ENCODE assay signal across 1 cellular context in the genomic region with DNA sequence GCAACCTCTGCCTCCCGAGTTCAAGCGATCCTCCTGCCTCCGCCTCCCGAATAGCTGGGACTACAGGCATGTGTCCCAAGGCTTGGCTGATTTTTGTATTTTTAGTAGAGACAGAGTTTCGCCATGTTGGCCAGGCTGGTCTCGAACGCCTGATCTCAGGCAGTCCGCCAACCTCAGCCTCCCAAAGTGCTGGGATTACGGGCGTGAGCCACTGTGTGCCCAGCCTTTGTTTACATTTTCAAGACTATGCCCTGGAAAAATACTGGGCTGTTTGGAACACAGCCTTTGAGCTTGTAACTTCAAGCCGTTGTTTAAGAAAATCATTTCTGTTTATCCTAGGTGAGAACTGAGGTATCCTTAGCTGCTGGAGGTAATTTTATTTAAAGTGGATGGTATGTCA.
TF ChIP-seq lines count a peak whose summit lies in the region.

No MANE protein-coding gene starts in this region.

TF ChIP-seq in HepG2, 621 proteins besides CTCF, POLR2A, EP300 and RAD21 (continued from another document and continues in another):
- TF ChIP-seq, protein P1, sequence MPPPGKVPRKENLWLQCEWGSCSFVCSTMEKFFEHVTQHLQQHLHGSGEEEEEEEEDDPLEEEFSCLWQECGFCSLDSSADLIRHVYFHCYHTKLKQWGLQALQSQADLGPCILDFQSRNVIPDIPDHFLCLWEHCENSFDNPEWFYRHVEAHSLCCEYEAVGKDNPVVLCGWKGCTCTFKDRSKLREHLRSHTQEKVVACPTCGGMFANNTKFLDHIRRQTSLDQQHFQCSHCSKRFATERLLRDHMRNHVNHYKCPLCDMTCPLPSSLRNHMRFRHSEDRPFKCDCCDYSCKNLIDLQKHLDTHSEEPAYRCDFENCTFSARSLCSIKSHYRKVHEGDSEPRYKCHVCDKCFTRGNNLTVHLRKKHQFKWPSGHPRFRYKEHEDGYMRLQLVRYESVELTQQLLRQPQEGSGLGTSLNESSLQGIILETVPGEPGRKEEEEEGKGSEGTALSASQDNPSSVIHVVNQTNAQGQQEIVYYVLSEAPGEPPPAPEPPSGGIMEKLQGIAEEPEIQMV (CRISPR knock-in tag; IDR thresholded peaks at IDR 0.05; ENCODE audit: low read depth) = no peak
- no peak for TF ChIP-seq ZNF10 (CRISPR knock-in tag; IDR thresholded peaks at IDR 0.05; ENCODE audit: borderline replicate concordance, low read depth)
- no peak for TF ChIP-seq WIZ (CRISPR knock-in tag; IDR thresholded peaks at IDR 0.05)
- no peak for TF ChIP-seq ZNF550 (CRISPR knock-in tag; IDR thresholded peaks at IDR 0.05; ENCODE audit: borderline replicate concordance)
- no peak for TF ChIP-seq BRCA1 (CRISPR knock-in tag; IDR thresholded peaks at IDR 0.05)
- no peak for TF ChIP-seq ZNF619 (CRISPR knock-in tag; IDR thresholded peaks at IDR 0.05)
- 0 out of 2 replicates have a peak, but pooled peaks have one; percentile 38 for TF ChIP-seq HNF4A (CRISPR knock-in tag; IDR thresholded peaks at IDR 0.05)
- no peak for TF ChIP-seq ZNF468 (CRISPR knock-in tag; IDR thresholded peaks at IDR 0.05)
- TF ChIP-seq, protein P2, sequence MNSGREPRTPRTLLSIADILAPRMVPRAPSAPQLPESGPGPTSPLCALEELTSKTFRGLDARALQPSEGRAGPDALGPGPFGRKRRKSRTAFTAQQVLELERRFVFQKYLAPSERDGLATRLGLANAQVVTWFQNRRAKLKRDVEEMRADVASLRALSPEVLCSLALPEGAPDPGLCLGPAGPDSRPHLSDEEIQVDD (CRISPR knock-in tag; IDR thresholded peaks at IDR 0.05; ENCODE audit: borderline replicate concordance) = no peak
- no peak for TF ChIP-seq ZNF124 (CRISPR knock-in tag; IDR thresholded peaks at IDR 0.05)
- no peak for TF ChIP-seq EZH2 (conservative IDR thresholded peaks at IDR 0.05; ENCODE audit: low read depth, low read length)
- no peak; the same call in 1 of the 2 replicates for TF ChIP-seq BORCS8-MEF2B (CRISPR knock-in tag; IDR thresholded peaks at IDR 0.05)
- TF ChIP-seq, protein P3, sequence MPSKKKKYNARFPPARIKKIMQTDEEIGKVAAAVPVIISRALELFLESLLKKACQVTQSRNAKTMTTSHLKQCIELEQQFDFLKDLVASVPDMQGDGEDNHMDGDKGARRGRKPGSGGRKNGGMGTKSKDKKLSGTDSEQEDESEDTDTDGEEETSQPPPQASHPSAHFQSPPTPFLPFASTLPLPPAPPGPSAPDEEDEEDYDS (CRISPR knock-in tag; IDR thresholded peaks at IDR 0.05) = peak; percentile 44; the same call in 1 of the 2 replicates
- TF ChIP-seq ZNF883 (CRISPR knock-in tag; IDR thresholded peaks at IDR 0.05; ENCODE audit: not compliant biosample characterization) = no peak
- TF ChIP-seq ZNF431 (CRISPR knock-in tag; IDR thresholded peaks at IDR 0.05; ENCODE audit: borderline replicate concordance, low read depth) = no peak
- TF ChIP-seq, protein P4, sequence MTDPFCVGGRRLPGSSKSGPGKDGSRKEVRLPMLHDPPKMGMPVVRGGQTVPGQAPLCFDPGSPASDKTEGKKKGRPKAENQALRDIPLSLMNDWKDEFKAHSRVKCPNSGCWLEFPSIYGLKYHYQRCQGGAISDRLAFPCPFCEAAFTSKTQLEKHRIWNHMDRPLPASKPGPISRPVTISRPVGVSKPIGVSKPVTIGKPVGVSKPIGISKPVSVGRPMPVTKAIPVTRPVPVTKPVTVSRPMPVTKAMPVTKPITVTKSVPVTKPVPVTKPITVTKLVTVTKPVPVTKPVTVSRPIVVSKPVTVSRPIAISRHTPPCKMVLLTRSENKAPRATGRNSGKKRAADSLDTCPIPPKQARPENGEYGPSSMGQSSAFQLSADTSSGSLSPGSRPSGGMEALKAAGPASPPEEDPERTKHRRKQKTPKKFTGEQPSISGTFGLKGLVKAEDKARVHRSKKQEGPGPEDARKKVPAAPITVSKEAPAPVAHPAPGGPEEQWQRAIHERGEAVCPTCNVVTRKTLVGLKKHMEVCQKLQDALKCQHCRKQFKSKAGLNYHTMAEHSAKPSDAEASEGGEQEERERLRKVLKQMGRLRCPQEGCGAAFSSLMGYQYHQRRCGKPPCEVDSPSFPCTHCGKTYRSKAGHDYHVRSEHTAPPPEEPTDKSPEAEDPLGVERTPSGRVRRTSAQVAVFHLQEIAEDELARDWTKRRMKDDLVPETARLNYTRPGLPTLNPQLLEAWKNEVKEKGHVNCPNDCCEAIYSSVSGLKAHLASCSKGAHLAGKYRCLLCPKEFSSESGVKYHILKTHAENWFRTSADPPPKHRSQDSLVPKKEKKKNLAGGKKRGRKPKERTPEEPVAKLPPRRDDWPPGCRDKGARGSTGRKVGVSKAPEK (CRISPR knock-in tag; IDR thresholded peaks at IDR 0.05; ENCODE audit: borderline replicate concordance) = no peak
- TF ChIP-seq ZNF766 (CRISPR knock-in tag; IDR thresholded peaks at IDR 0.05; ENCODE audit: borderline replicate concordance) = no peak
- TF ChIP-seq MED1 (CRISPR knock-in tag; IDR thresholded peaks at IDR 0.05) = peak; percentile 60
- TF ChIP-seq ZNF256 (CRISPR knock-in tag; conservative IDR thresholded peaks at IDR 0.05) = no peak
- TF ChIP-seq ISX (CRISPR knock-in tag; conservative IDR thresholded peaks at IDR 0.05) = no peak
- no peak for TF ChIP-seq SIX4 (CRISPR knock-in tag; IDR thresholded peaks at IDR 0.05)
- TF ChIP-seq ZNF878 (CRISPR knock-in tag; IDR thresholded peaks at IDR 0.05) = no peak
- TF ChIP-seq, protein P5, sequence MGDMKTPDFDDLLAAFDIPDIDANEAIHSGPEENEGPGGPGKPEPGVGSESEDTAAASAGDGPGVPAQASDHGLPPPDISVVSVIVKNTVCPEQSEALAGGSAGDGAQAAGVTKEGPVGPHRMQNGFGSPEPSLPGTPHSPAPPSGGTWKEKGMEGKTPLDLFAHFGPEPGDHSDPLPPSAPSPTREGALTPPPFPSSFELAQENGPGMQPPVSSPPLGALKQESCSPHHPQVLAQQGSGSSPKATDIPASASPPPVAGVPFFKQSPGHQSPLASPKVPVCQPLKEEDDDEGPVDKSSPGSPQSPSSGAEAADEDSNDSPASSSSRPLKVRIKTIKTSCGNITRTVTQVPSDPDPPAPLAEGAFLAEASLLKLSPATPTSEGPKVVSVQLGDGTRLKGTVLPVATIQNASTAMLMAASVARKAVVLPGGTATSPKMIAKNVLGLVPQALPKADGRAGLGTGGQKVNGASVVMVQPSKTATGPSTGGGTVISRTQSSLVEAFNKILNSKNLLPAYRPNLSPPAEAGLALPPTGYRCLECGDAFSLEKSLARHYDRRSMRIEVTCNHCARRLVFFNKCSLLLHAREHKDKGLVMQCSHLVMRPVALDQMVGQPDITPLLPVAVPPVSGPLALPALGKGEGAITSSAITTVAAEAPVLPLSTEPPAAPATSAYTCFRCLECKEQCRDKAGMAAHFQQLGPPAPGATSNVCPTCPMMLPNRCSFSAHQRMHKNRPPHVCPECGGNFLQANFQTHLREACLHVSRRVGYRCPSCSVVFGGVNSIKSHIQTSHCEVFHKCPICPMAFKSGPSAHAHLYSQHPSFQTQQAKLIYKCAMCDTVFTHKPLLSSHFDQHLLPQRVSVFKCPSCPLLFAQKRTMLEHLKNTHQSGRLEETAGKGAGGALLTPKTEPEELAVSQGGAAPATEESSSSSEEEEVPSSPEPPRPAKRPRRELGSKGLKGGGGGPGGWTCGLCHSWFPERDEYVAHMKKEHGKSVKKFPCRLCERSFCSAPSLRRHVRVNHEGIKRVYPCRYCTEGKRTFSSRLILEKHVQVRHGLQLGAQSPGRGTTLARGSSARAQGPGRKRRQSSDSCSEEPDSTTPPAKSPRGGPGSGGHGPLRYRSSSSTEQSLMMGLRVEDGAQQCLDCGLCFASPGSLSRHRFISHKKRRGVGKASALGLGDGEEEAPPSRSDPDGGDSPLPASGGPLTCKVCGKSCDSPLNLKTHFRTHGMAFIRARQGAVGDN (CRISPR knock-in tag; IDR thresholded peaks at IDR 0.05) = peak; percentile 69
- TF ChIP-seq KMT2A (CRISPR knock-in tag; IDR thresholded peaks at IDR 0.05) = no peak
- TF ChIP-seq, protein P6, sequence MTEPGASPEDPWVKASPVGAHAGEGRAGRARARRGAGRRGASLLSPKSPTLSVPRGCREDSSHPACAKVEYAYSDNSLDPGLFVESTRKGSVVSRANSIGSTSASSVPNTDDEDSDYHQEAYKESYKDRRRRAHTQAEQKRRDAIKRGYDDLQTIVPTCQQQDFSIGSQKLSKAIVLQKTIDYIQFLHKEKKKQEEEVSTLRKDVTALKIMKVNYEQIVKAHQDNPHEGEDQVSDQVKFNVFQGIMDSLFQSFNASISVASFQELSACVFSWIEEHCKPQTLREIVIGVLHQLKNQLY (CRISPR knock-in tag; IDR thresholded peaks at IDR 0.05) = no peak; the same call in 1 of the 2 replicates
- TF ChIP-seq SOX5 (CRISPR knock-in tag; IDR thresholded peaks at IDR 0.05; ENCODE audit: borderline replicate concordance) = peak; percentile 27; the same call in 1 of the 2 replicates
- TF ChIP-seq, protein P7, sequence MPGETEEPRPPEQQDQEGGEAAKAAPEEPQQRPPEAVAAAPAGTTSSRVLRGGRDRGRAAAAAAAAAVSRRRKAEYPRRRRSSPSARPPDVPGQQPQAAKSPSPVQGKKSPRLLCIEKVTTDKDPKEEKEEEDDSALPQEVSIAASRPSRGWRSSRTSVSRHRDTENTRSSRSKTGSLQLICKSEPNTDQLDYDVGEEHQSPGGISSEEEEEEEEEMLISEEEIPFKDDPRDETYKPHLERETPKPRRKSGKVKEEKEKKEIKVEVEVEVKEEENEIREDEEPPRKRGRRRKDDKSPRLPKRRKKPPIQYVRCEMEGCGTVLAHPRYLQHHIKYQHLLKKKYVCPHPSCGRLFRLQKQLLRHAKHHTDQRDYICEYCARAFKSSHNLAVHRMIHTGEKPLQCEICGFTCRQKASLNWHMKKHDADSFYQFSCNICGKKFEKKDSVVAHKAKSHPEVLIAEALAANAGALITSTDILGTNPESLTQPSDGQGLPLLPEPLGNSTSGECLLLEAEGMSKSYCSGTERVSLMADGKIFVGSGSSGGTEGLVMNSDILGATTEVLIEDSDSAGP (CRISPR knock-in tag; IDR thresholded peaks at IDR 0.05; ENCODE audit: borderline replicate concordance) = peak; percentile 13; the same call in 1 of the 2 replicates
- TF ChIP-seq ZNF589 (CRISPR knock-in tag; conservative IDR thresholded peaks at IDR 0.05) = no peak
- TF ChIP-seq, protein P8, sequence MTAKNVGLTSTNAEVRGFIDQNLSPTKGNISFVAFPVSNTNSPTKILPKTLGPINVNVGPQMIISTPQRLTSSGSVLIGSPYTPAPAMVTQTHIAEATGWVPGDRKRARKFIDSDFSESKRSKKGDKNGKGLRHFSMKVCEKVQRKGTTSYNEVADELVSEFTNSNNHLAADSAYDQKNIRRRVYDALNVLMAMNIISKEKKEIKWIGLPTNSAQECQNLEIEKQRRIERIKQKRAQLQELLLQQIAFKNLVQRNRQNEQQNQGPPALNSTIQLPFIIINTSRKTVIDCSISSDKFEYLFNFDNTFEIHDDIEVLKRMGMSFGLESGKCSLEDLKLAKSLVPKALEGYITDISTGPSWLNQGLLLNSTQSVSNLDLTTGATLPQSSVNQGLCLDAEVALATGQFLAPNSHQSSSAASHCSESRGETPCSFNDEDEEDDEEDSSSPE (CRISPR knock-in tag; IDR thresholded peaks at IDR 0.05) = no peak
- 0 out of 2 replicates have a peak, but pooled peaks have one; percentile 38 for TF ChIP-seq ZNF614 (CRISPR knock-in tag; IDR thresholded peaks at IDR 0.05; ENCODE audit: borderline replicate concordance)
- TF ChIP-seq ZBTB42 (CRISPR knock-in tag; IDR thresholded peaks at IDR 0.05) = no peak
- peak; percentile 61; the same call in 1 of the 2 replicates for TF ChIP-seq IRF2 (CRISPR knock-in tag; IDR thresholded peaks at IDR 0.05)
- TF ChIP-seq, protein P9, sequence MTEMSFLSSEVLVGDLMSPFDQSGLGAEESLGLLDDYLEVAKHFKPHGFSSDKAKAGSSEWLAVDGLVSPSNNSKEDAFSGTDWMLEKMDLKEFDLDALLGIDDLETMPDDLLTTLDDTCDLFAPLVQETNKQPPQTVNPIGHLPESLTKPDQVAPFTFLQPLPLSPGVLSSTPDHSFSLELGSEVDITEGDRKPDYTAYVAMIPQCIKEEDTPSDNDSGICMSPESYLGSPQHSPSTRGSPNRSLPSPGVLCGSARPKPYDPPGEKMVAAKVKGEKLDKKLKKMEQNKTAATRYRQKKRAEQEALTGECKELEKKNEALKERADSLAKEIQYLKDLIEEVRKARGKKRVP (CRISPR knock-in tag; IDR thresholded peaks at IDR 0.05) = no peak
- no peak for TF ChIP-seq ZNF292 (CRISPR knock-in tag; IDR thresholded peaks at IDR 0.05; ENCODE audit: borderline replicate concordance, low read depth)
- no peak for TF ChIP-seq TP53 (CRISPR knock-in tag; conservative IDR thresholded peaks at IDR 0.05)
- TF ChIP-seq, protein P10, sequence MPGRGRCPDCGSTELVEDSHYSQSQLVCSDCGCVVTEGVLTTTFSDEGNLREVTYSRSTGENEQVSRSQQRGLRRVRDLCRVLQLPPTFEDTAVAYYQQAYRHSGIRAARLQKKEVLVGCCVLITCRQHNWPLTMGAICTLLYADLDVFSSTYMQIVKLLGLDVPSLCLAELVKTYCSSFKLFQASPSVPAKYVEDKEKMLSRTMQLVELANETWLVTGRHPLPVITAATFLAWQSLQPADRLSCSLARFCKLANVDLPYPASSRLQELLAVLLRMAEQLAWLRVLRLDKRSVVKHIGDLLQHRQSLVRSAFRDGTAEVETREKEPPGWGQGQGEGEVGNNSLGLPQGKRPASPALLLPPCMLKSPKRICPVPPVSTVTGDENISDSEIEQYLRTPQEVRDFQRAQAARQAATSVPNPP (CRISPR knock-in tag; IDR thresholded peaks at IDR 0.05) = no peak
- no peak for TF ChIP-seq ZNF326 (CRISPR knock-in tag; IDR thresholded peaks at IDR 0.05; ENCODE audit: borderline replicate concordance)
- TF ChIP-seq NFE2L1 (CRISPR knock-in tag; IDR thresholded peaks at IDR 0.05; ENCODE audit: borderline replicate concordance) = no peak
- no peak for TF ChIP-seq ZNF75D (CRISPR knock-in tag; IDR thresholded peaks at IDR 0.05; ENCODE audit: borderline replicate concordance)
- TF ChIP-seq HMG20B (CRISPR knock-in tag; conservative IDR thresholded peaks at IDR 0.05) = 0 out of 2 replicates have a peak, but pooled peaks have one; percentile 22
- no peak for TF ChIP-seq NFKBIZ (CRISPR knock-in tag; IDR thresholded peaks at IDR 0.05)
- TF ChIP-seq FOXO1 (CRISPR knock-in tag; IDR thresholded peaks at IDR 0.05) = peak; percentile 39; the same call in 1 of the 2 replicates
- no peak for TF ChIP-seq SRSF4 (IDR thresholded peaks at IDR 0.05; ENCODE audit: low read depth, low read length, poor library complexity, severe bottlenecking)
- no peak for TF ChIP-seq ZNF7 (CRISPR knock-in tag; IDR thresholded peaks at IDR 0.05)
- no peak for TF ChIP-seq ZNF251 (CRISPR knock-in tag; IDR thresholded peaks at IDR 0.05)
- no peak for TF ChIP-seq ZSCAN29 (CRISPR knock-in tag; conservative IDR thresholded peaks at IDR 0.05)
- peak; percentile 61 for TF ChIP-seq SAP130 (CRISPR knock-in tag; IDR thresholded peaks at IDR 0.05; ENCODE audit: low read depth)
- TF ChIP-seq ZNF737 (CRISPR knock-in tag; IDR thresholded peaks at IDR 0.05; ENCODE audit: borderline replicate concordance) = no peak
- peak; percentile 72 for TF ChIP-seq PITX1 (CRISPR knock-in tag; IDR thresholded peaks at IDR 0.05)
- no peak for TF ChIP-seq ZNF652 (CRISPR knock-in tag; IDR thresholded peaks at IDR 0.05; ENCODE audit: borderline replicate concordance, low read depth)
- TF ChIP-seq ZNF510 (CRISPR knock-in tag; IDR thresholded peaks at IDR 0.05; ENCODE audit: low read depth) = no peak
- TF ChIP-seq, protein P11, sequence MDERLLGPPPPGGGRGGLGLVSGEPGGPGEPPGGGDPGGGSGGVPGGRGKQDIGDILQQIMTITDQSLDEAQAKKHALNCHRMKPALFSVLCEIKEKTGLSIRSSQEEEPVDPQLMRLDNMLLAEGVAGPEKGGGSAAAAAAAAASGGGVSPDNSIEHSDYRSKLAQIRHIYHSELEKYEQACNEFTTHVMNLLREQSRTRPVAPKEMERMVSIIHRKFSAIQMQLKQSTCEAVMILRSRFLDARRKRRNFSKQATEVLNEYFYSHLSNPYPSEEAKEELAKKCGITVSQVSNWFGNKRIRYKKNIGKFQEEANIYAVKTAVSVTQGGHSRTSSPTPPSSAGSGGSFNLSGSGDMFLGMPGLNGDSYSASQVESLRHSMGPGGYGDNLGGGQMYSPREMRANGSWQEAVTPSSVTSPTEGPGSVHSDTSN (CRISPR knock-in tag; IDR thresholded peaks at IDR 0.05) = no peak
